In genomic region chr5:74250304-74251102, GRCh38 we compare ENCODE assay signal across 2 cellular contexts.
A peak's percentile ranks its signal among the peaks of the same experiment; 100 is the strongest.
TF ChIP-seq lines count a peak whose summit lies in the region.

No MANE protein-coding gene starts in this region.

TF ChIP-seq in IMR-90, 13 proteins besides CTCF, POLR2A, EP300 and RAD21:
- TF ChIP-seq BHLHE40 (IDR thresholded peaks at IDR 0.05; ENCODE audit: low read depth, low read length) (no peak), MXI1 (IDR thresholded peaks at IDR 0.05; ENCODE audit: borderline replicate concordance, low read depth, low read length) (no peak)

TF ChIP-seq in K562, 482 proteins besides CTCF, POLR2A, EP300 and RAD21:
- TF ChIP-seq THRB (CRISPR knock-in tag; conservative IDR thresholded peaks at IDR 0.05), result 0 out of 2 replicates have a peak, but pooled peaks have one; percentile 34
- TF ChIP-seq CTBP1 (IDR thresholded peaks at IDR 0.05; ENCODE audit: borderline replicate concordance), result peak; percentile 10; the same call in 1 of the 2 replicates
- no peak for TF ChIP-seq NR0B1 (IDR thresholded peaks at IDR 0.05; ENCODE audit: partially characterized antibody)
